ENCODE assay signal across 31 cellular contexts in the genomic region with DNA sequence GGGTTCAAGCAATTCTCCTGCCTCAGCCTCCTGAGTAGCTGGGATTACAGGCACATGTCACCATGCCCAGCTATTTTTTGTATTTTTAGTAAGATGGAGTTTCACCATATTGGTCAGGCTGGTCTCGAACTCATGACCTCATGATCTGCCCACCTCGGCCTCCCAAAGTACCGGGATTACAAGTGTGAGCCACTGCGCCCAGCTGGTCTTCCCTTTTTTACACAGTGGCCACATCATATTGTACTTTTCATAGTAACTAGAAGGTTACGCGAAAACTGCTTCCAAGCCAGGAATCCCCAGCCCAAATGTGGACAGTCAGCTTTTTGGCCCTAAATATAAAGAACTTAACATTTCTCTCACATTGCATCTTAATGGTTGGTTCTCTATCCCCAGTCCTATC.
"Had no signal": no experiment of that assay in that cellular context is flagged by ENCODE, and none has a peak within 500 bp of the region (broad histone marks: within the 10 kb centered on the region; RNA-seq: fewer than 3 reads in every experiment).

No MANE protein-coding gene starts in this region.

- H3K27ac Mint-ChIP-seq: activated CD4-positive, alpha-beta memory T cell treated with anti-CD3 and anti-CD28 coated beads for 36 hours; activated CD4-positive, alpha-beta T cell treated with anti-CD3 and anti-CD28 coated beads for 36 hours; activated CD4-positive, alpha-beta T cell treated with anti-CD3 and anti-CD28 coated beads, Interleukin-2, amount 10 ng/mL, durations not matched to agents 7 days and 5 days; activated naive CD8-positive, alpha-beta T cell treated with anti-CD3 and anti-CD28 coated beads, Interleukin-2, amount 10 ng/mL, durations not matched to agents 7 days and 5 days; activated T-helper 1 cell treated with anti-CD3 and anti-CD28 coated beads, Interleukin-12 subunit alpha, Interleukin-12 subunit beta, Interleukin-2, Interleukin-4 antibody, amounts not matched to agents 30 ng/mL and 10 ng/mL and 1 ng/mL, durations not matched to agents 14 hours and 24 hours and 36 hours; T-helper 1 cell treated with Interleukin-12 subunit alpha and Interleukin-12 subunit beta and Interleukin-4 antibody, amounts not matched to agents 30 μg/mL and 1 μg/mL, for 36 hours; T-helper 2 cell treated with Interferon-gamma antibody and Interleukin-4, amounts not matched to agents 5 μg/mL and 100 μg/mL, for 36 hours had no signal

- H3K36me3 ChIP-seq: adrenal gland, breast epithelium, Peyer's patch, SJSA1 had no signal

- H3K9ac ChIP-seq: SK-N-SH had no signal

- H3K4me1 ChIP-seq: breast epithelium had no signal

- H3K4me3 ChIP-seq: adrenal gland, body of pancreas, breast epithelium, Peyer's patch, SJSA1 had no signal

- H3K9me3 ChIP-seq: adrenal gland, body of pancreas, breast epithelium, Peyer's patch, SJSA1, SK-N-SH had no signal

- H3K4me3 Mint-ChIP-seq: activated CD4-positive, alpha-beta memory T cell treated with anti-CD3 and anti-CD28 coated beads for 36 hours; activated CD4-positive, alpha-beta T cell treated with anti-CD3 and anti-CD28 coated beads for 36 hours; activated CD4-positive, alpha-beta T cell treated with anti-CD3 and anti-CD28 coated beads, Interleukin-2, amount 10 ng/mL, durations not matched to agents 7 days and 5 days; activated naive CD8-positive, alpha-beta T cell treated with anti-CD3 and anti-CD28 coated beads, Interleukin-2, amount 10 ng/mL, durations not matched to agents 7 days and 5 days; activated T-cell treated with anti-CD3 and anti-CD28 coated beads, Interleukin-2, amount 50 U/mL, for 4 hours; activated T-helper 1 cell treated with anti-CD3 and anti-CD28 coated beads, Interleukin-12 subunit alpha, Interleukin-12 subunit beta, Interleukin-2, Interleukin-4 antibody, amounts not matched to agents 30 ng/mL and 10 ng/mL and 1 ng/mL, durations not matched to agents 14 hours and 24 hours and 36 hours; T-helper 1 cell treated with Interleukin-12 subunit alpha and Interleukin-12 subunit beta and Interleukin-4 antibody, amounts not matched to agents 30 μg/mL and 1 μg/mL, for 36 hours; T-helper 2 cell treated with Interferon-gamma antibody and Interleukin-4, amounts not matched to agents 5 μg/mL and 100 μg/mL, for 36 hours had no signal

- ATAC-seq: activated CD4-positive, alpha-beta T cell treated with anti-CD3 and anti-CD28 coated beads for 36 hours; activated CD4-positive, CD25-positive, alpha-beta regulatory T cell treated with anti-CD3 and anti-CD28 coated beads, Interleukin-2, amount 50 U/mL, for 24 hours; activated T-cell treated with anti-CD3 and anti-CD28 coated beads, Interleukin-2, amount 50 U/mL, for 4 hours; body of pancreas; PC-3 had no signal

- H3K36me3 Mint-ChIP-seq: activated CD4-positive, alpha-beta memory T cell treated with anti-CD3 and anti-CD28 coated beads for 36 hours; activated naive CD8-positive, alpha-beta T cell treated with anti-CD3 and anti-CD28 coated beads, Interleukin-2, amount 10 ng/mL, durations not matched to agents 7 days and 5 days had no signal

- H3K9me3 Mint-ChIP-seq: activated CD4-positive, alpha-beta memory T cell treated with anti-CD3 and anti-CD28 coated beads for 36 hours; activated CD4-positive, alpha-beta T cell treated with anti-CD3 and anti-CD28 coated beads, Interleukin-2, amount 10 ng/mL, durations not matched to agents 7 days and 5 days; activated naive CD8-positive, alpha-beta T cell treated with anti-CD3 and anti-CD28 coated beads, Interleukin-2, amount 10 ng/mL, durations not matched to agents 7 days and 5 days; activated T-cell treated with anti-CD3 and anti-CD28 coated beads, Interleukin-2, amount 50 U/mL, for 4 hours; activated T-helper 1 cell treated with anti-CD3 and anti-CD28 coated beads, Interleukin-12 subunit alpha, Interleukin-12 subunit beta, Interleukin-2, Interleukin-4 antibody, amounts not matched to agents 30 ng/mL and 10 ng/mL and 1 ng/mL, durations not matched to agents 14 hours and 24 hours and 36 hours; T-helper 1 cell treated with Interleukin-12 subunit alpha and Interleukin-12 subunit beta and Interleukin-4 antibody, amounts not matched to agents 30 μg/mL and 1 μg/mL, for 36 hours; T-helper 2 cell treated with Interferon-gamma antibody and Interleukin-4, amounts not matched to agents 5 μg/mL and 100 μg/mL, for 36 hours had no signal

- FAIRE-seq: astrocyte, TTC549 had no signal

- DNase-seq: activated CD4-positive, alpha-beta memory T cell treated with anti-CD3 and anti-CD28 coated beads for 36 hours; activated CD4-positive, alpha-beta T cell treated with anti-CD3 and anti-CD28 coated beads for 36 hours; activated CD4-positive, alpha-beta T cell treated with anti-CD3 and anti-CD28 coated beads, Interleukin-2, amount 10 ng/mL, durations not matched to agents 7 days and 5 days; activated CD8-positive, alpha-beta memory T cell treated with anti-CD3 and anti-CD28 coated beads, Interleukin-2, amount 50 U/mL, for 4 hours; activated effector memory CD4-positive, alpha-beta T cell treated with Interleukin-2 at 50 U/mL for 16 hours; activated naive CD4-positive, alpha-beta T cell treated with anti-CD3 and anti-CD28 coated beads, Interleukin-2, amount 50 U/mL, for 16 hours; activated naive CD8-positive, alpha-beta T cell treated with anti-CD3 and anti-CD28 coated beads, Interleukin-2, amount 10 ng/mL, durations not matched to agents 7 days and 5 days; activated T-cell treated with anti-CD3 and anti-CD28 coated beads for 4 hours; activated T-cell treated with anti-CD3 and anti-CD28 coated beads, Interleukin-2, amount 50 U/mL, for 4 hours; adrenal gland; body of pancreas; NCI-H1092 treated with DMSO at 0.1 percent for 48 hours; NCI-H1417; NCI-H146; NCI-H187; NCI-H2081; NCI-H226; NCI-H524 treated with DMSO at 0.1 percent for 48 hours; PC-3; Peyer's patch; RPMI8226; SHP77 treated with DMSO at 0.1 percent for 48 hours; SK-N-SH had no signal

- H3K27me3 ChIP-seq: breast epithelium, SJSA1 had no signal

- H3K4me2 ChIP-seq: SK-N-SH had no signal

- H3K27ac ChIP-seq: adrenal gland, body of pancreas, breast epithelium, Peyer's patch, SJSA1 had no signal
